1 cellular context compared by ENCODE assay signal in genomic region chr14:101687756-101688546, GRCh38.
TF ChIP-seq lines count a peak whose summit lies in the region.

No MANE protein-coding gene starts in this region.

TF ChIP-seq in K562, 482 proteins besides CTCF, POLR2A, EP300 and RAD21 (continued from another document and continues in another):
- TF ChIP-seq GTF3C2 (IDR thresholded peaks at IDR 0.05; ENCODE audit: borderline replicate concordance, extremely low read depth, insufficient read length) (no peak), ELF2 (CRISPR knock-in tag; IDR thresholded peaks at IDR 0.05) (no peak), MEF2D (tag; conservative IDR thresholded peaks at IDR 0.05; ENCODE audit: low read depth) (no peak), LCOR (CRISPR knock-in tag; IDR thresholded peaks at IDR 0.05) (no peak), ZNF639 (CRISPR knock-in tag; conservative IDR thresholded peaks at IDR 0.05 in 1 of 2, IDR thresholded peaks at IDR 0.05 in 1 of 2) (peak in 1 of 2 experiments; percentile 58; a peak in 1 of 4 replicates), TGIF2 (CRISPR knock-in tag; IDR thresholded peaks at IDR 0.05) (no peak), IRF9 (tag; IDR thresholded peaks at IDR 0.05) (peak; percentile 69), HMG20B (CRISPR knock-in tag; IDR thresholded peaks at IDR 0.05) (no peak), C11orf30 (IDR thresholded peaks at IDR 0.05; ENCODE audit: low read depth) (no peak), BMI1 (IDR thresholded peaks at IDR 0.05; ENCODE audit: low read length) (no peak), RUNX1 (IDR thresholded peaks at IDR 0.05; ENCODE audit: low read depth) (no peak), TEAD2 (tag; IDR thresholded peaks at IDR 0.05) (no peak), CUX1 (CRISPR knock-in tag; IDR thresholded peaks at IDR 0.05) (no peak), ZNF12 (CRISPR knock-in tag; IDR thresholded peaks at IDR 0.05) (no peak), MTF1 (CRISPR knock-in tag; IDR thresholded peaks at IDR 0.05; ENCODE audit: borderline replicate concordance) (peak; percentile 92), TCF7 (IDR thresholded peaks at IDR 0.05; ENCODE audit: borderline replicate concordance) (no peak), OTX1 (CRISPR knock-in tag; IDR thresholded peaks at IDR 0.05) (no peak), FOXA1 (IDR thresholded peaks at IDR 0.05; ENCODE audit: borderline replicate concordance) (no peak), RREB1 (CRISPR knock-in tag; IDR thresholded peaks at IDR 0.05) (0 out of 2 replicates have a peak, but pooled peaks have one; percentile 60), MLLT1 (IDR thresholded peaks at IDR 0.05) (no peak), RBM17 (IDR thresholded peaks at IDR 0.05; ENCODE audit: borderline replicate concordance, low read depth, low read length) (no peak), ZNF384 (IDR thresholded peaks at IDR 0.05; ENCODE audit: low read depth, low read length) (no peak), MXD1 (CRISPR knock-in tag; IDR thresholded peaks at IDR 0.05; ENCODE audit: borderline replicate concordance, poor library complexity, severe bottlenecking) (peak; percentile 54), ZNF140 (CRISPR knock-in tag; IDR thresholded peaks at IDR 0.05) (peak; percentile 80), MAZ (CRISPR knock-in tag; conservative IDR thresholded peaks at IDR 0.05 in 1 of 2, IDR thresholded peaks at IDR 0.05 in 1 of 2) (peak in 1 of 2 experiments; percentile 75; a peak in 1 of 4 replicates), ZNF398 (CRISPR knock-in tag; IDR thresholded peaks at IDR 0.05) (peak; percentile 84), ZNF644 (tag; IDR thresholded peaks at IDR 0.05; ENCODE audit: low read depth) (no peak), MTA2 (IDR thresholded peaks at IDR 0.05; ENCODE audit: low read depth) (peak; percentile 13; the same call in 1 of the 2 replicates), MYNN (IDR thresholded peaks at IDR 0.05) (no peak), MYNN (CRISPR knock-in tag; IDR thresholded peaks at IDR 0.05) (no peak), NEUROD1 (IDR thresholded peaks at IDR 0.05; ENCODE audit: borderline replicate concordance, low read depth, low read length, partially characterized antibody) (no peak), HDAC8 (tag; IDR thresholded peaks at IDR 0.05) (no peak), POLR2G (IDR thresholded peaks at IDR 0.05; ENCODE audit: low read depth, low read length) (no peak), ZC3H4 (CRISPR knock-in tag; IDR thresholded peaks at IDR 0.05; ENCODE audit: borderline replicate concordance) (no peak), E2F6 (IDR thresholded peaks at IDR 0.05; ENCODE audit: borderline replicate concordance in 1 of 2, extremely low read depth in 1 of 2, insufficient read depth in 1 of 2, insufficient read length in 1 of 2, low read depth in 1 of 2, low read length in 1 of 2, poor library complexity in 1 of 2, severe bottlenecking in 1 of 2) (no peak), HNRNPUL1 (IDR thresholded peaks at IDR 0.05; ENCODE audit: low read length) (no peak), USF1 (CRISPR knock-in tag; IDR thresholded peaks at IDR 0.05) (no peak), SP2 (IDR thresholded peaks at IDR 0.05; ENCODE audit: extremely low read depth, low read depth, low read length, poor library complexity, severe bottlenecking) (no peak)
